In genomic region chr1:21598904-21599303, GRCh38 we compare ENCODE assay signal across 1 cellular context.
TF ChIP-seq lines count a peak whose summit lies in the region.

No MANE protein-coding gene starts in this region.

TF ChIP-seq in WTC11, 78 proteins besides CTCF, POLR2A, EP300 and RAD21 (continued from another document):
- no peak for TF ChIP-seq ZNF281 (CRISPR knock-in tag; IDR thresholded peaks at IDR 0.05)
- no peak for TF ChIP-seq ZNF232 (CRISPR knock-in tag; IDR thresholded peaks at IDR 0.05)
TF ChIP-seq in WTC11: peak in this region for 0.
